In the genomic region with DNA sequence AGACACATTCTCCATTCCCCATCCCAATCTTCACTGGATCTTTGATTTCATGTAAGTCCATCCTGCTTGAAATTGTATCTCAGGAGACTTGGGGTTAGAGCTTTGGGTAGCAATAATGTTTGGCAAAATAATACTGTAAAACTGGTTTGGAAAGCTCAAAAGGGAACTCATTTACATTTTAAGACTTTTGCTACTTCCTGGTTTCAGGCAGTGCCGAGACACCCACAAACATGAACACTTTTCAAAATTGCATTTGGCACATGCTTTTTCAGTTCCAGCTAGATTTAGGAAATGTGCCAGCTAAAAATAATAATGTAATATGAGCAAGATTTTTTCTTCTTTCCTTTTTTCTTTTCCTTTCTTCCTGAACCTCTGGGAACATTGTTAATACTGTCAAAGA, we compare ENCODE assay signal across 1 cellular context.
TF ChIP-seq lines count a peak whose summit lies in the region.

No MANE protein-coding gene starts in this region.

TF ChIP-seq in HCT116, 20 proteins besides CTCF, POLR2A, EP300 and RAD21 (continued from another document):
- TF ChIP-seq CEBPB (IDR thresholded peaks at IDR 0.05; ENCODE audit: low read depth): no peak
